9 cellular contexts compared by ENCODE assay signal in the genomic region with DNA sequence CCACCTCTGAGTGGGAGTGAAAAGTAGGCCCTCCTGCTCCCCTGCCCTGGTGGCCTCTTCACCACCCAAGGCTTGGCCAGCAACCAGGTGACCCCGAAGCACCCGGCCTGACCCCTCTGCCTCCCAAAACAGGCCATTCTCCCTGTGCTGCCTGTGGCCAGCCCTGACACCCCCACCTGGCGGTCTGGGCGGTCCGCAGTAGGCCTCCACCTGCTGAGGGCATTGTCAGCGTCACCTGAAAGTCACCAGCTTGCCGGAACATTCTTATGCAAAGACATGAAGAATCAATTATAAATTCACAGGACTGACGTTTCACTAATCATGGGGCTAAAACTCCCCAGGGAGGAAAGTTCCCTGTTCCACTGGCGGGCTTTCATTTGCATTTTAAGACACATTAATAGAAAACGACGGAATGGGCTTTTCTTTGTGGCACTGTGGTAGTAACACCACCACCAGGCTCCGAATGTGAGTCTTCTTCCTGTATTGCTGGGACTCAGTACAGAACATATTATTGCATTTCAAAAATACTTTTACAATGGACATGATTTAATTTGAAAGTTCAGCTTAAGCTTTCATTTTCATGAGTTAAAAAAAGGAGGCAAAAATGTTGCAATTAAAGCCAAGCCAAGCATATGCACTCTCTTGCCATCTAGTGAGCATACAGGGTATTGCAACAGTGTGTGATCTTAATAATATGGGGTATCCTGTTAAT. TPM values are rescaled to one million over a fixed set of nuclear protein-coding genes. Genes with fewer than 3 reads are reported as not detected.
DNase-seq lines count a peak whose midpoint lies in the region; ATAC-seq and TF ChIP-seq lines count a peak whose summit lies in the region.
"Had no signal": no experiment of that assay in that cellular context is flagged by ENCODE, and none has a peak within 500 bp of the region (broad histone marks: within the 10 kb centered on the region; RNA-seq: fewer than 3 reads in every experiment).

No MANE protein-coding gene starts in this region.

- no peak overlapping the region for H2BK5ac ChIP-seq in mesendoderm (ENCODE audit: low read length)

- H3K23ac ChIP-seq in mesendoderm (ENCODE audit: low read length) = no peak overlapping the region

- H2AK5ac ChIP-seq in mesendoderm (ENCODE audit: low read length) = no peak overlapping the region

- no peak overlapping the region for H3K9ac ChIP-seq in duodenal mucosa (ENCODE audit: low read depth in 1 of 2, low read length in 2 of 2)
- H3K9ac ChIP-seq in mesendoderm (ENCODE audit: low read length) = no peak overlapping the region

- no peaks in the 10 kb centered on the region for H3K79me1 ChIP-seq in mesendoderm (ENCODE audit: low read length)

- H3K56ac ChIP-seq in mesendoderm (ENCODE audit: low read length) = no peak overlapping the region

- H3K4me3 ChIP-seq in AG04449 (ENCODE audit: low read depth, low read length) = no peak overlapping the region
- no peak overlapping the region for H3K4me3 ChIP-seq in duodenal mucosa (ENCODE audit: low read depth in 1 of 2, low read length in 2 of 2)
- no peak overlapping the region for H3K4me3 ChIP-seq in mesendoderm (ENCODE audit: low read length)
- no peak overlapping the region for H3K4me3 ChIP-seq in uterus

- POLR2A ChIA-PET in AG04449 (lab: Yijun Ruan, JAX) = no interaction called here

- H3K9me3 Mint-ChIP-seq in IgD-negative memory B cell = no peaks in the 10 kb centered on the region
- H3K9me3 Mint-ChIP-seq: T-helper 1 cell treated with Interleukin-12 subunit alpha and Interleukin-12 subunit beta and Interleukin-4 antibody, amounts not matched to agents 30 μg/mL and 1 μg/mL, for 36 hours had no signal

- H3K27ac ChIP-seq in duodenal mucosa (ENCODE audit: low read depth, low read length) (peak overlapping the region; percentile 64), mesendoderm (ENCODE audit: low read depth, low read length) (no peak overlapping the region), uterus (peak overlapping the region; percentile 45 to 69)

- H3K4ac ChIP-seq in mesendoderm (ENCODE audit: low read depth, low read length) = no peak overlapping the region

- peak; percentile 67 for TF ChIP-seq CTCF in AG04449 (IDR thresholded peaks at IDR 0.05; ENCODE audit: insufficient read depth, low read length, missing control alignments)
- peak; percentile 61 to 96 (median 83) for TF ChIP-seq CTCF in uterus (IDR thresholded peaks at IDR 0.05)

- WGBS in mesendoderm (ENCODE audit: extremely low coverage, insufficient coverage, low lambda C conversion rate) = no CpG with 5 or more reads among the region's 12 CpGs

- H3K4me3 Mint-ChIP-seq in IgD-negative memory B cell = peak overlapping the region; percentile 66 to 94 (median 81)
- H3K4me3 Mint-ChIP-seq: T-helper 1 cell treated with Interleukin-12 subunit alpha and Interleukin-12 subunit beta and Interleukin-4 antibody, amounts not matched to agents 30 μg/mL and 1 μg/mL, for 36 hours had no signal

- CTCF ChIA-PET in AG04449 (lab: Yijun Ruan, JAX) = interaction anchor here (0.6 to 3.9 kb wide), 18 partner anchors 9 to 190 kb away, joined by 3 to 27 read pairs (median 6); a partner anchor contains a TSS

- H3K18ac ChIP-seq in mesendoderm (ENCODE audit: low read length) = no peak overlapping the region

- peak overlapping the region; percentile 86 to 97 (median 95) for H3K27ac Mint-ChIP-seq in IgD-negative memory B cell
- H3K27ac Mint-ChIP-seq: T-helper 1 cell treated with Interleukin-12 subunit alpha and Interleukin-12 subunit beta and Interleukin-4 antibody, amounts not matched to agents 30 μg/mL and 1 μg/mL, for 36 hours had no signal

- no peak overlapping the region for H3K4me2 ChIP-seq in mesendoderm (ENCODE audit: low read length)

- no peak for TF ChIP-seq POLR2A in uterus (IDR thresholded peaks at IDR 0.05)

- H3K4me1 ChIP-seq in duodenal mucosa (ENCODE audit: control insufficient read depth in 1 of 2, insufficient read depth in 2 of 2, low read length in 2 of 2) (peaks cover 0 to 11% of the 10 kb centered on the region in 2 donors), mesendoderm (ENCODE audit: control insufficient read depth, low read depth, low read length) (no peaks in the 10 kb centered on the region), uterus (no peaks in the 10 kb centered on the region)

- intact Hi-C loops in uterus (cut with DNase I; ENCODE audit: low total_unique reads) = no loop called here

- no peaks in the 10 kb centered on the region for H3K79me2 ChIP-seq in mesendoderm (ENCODE audit: control insufficient read depth, insufficient read depth, low read length)

- H3K27me3 Mint-ChIP-seq in IgD-negative memory B cell = no peaks in the 10 kb centered on the region

- peaks cover 4% of the 10 kb centered on the region for H3K36me3 Mint-ChIP-seq in IgD-negative memory B cell

- peaks cover 9 to 12% (median 10%) of the 10 kb centered on the region in 3 donors for H3K4me1 Mint-ChIP-seq in IgD-negative memory B cell

- DNase-seq in AG04449 (ENCODE audit: low read depth, low spot score) (no peak), GM03348 (ENCODE audit: low spot score) (peak; percentile 80), RPMI8226 (peak; percentile 71), mesendoderm (peak; percentile 45), uterus (peak; percentile 31 to 40)

- H3K27me3 ChIP-seq in duodenal mucosa (ENCODE audit: control insufficient read depth in 1 of 2, insufficient read depth in 2 of 2, low read length in 2 of 2) (no peaks in the 10 kb centered on the region), mesendoderm (ENCODE audit: insufficient read depth, low read length, poor library complexity) (no peaks in the 10 kb centered on the region), uterus (no peaks in the 10 kb centered on the region)

- H2BK15ac ChIP-seq in mesendoderm (replicated peaks; ENCODE audit: low read depth) = no peak overlapping the region

- H3K36me3 ChIP-seq in duodenal mucosa (ENCODE audit: control insufficient read depth in 1 of 2, insufficient read depth in 2 of 2, low read length in 2 of 2) (peaks cover 30 to 65% of the 10 kb centered on the region in 2 donors), mesendoderm (ENCODE audit: control insufficient read depth, insufficient read depth, low read length) (peaks cover 5% of the 10 kb centered on the region), uterus (no peaks in the 10 kb centered on the region)

- H4K5ac ChIP-seq in mesendoderm (ENCODE audit: low read length) = no peak overlapping the region

- no peak overlapping the region for H4K8ac ChIP-seq in mesendoderm (ENCODE audit: low read depth, low read length)

- no peak overlapping the region for H2BK120ac ChIP-seq in mesendoderm (ENCODE audit: low read depth, low read length)

- ATAC-seq in GM21825 (IDR thresholded peaks at IDR 0.05; ENCODE audit: unreplicated experiment) = peak; percentile 63

- H3K9me3 ChIP-seq in duodenal mucosa (ENCODE audit: control insufficient read depth in 1 of 2, low read length in 2 of 2) (no peaks in the 10 kb centered on the region), uterus (no peaks in the 10 kb centered on the region)

RNA-seq across cellular contexts. Expression of a gene that starts 57.4 kb away (rescaled TPM):
- 38.2 TPM for polyA plus RNA-seq in IgD-negative memory B cell
- polyA plus RNA-seq in mesendoderm (2013, experiment 1 of 2) = 35.2 TPM
- 34.9 TPM for polyA plus RNA-seq in mesendoderm (2013, experiment 2 of 2)
- 10 to 100 TPM; 31.5 to 65.0 (median 37.9) TPM for total RNA-seq in uterus
